ENCODE assay signal across 8 cellular contexts in genomic region chr2:187842978-187843847, GRCh38.
A peak's percentile ranks its signal among the peaks of the same experiment; 100 is the strongest.
DNase-seq lines count a peak whose midpoint lies in the region; ATAC-seq and TF ChIP-seq lines count a peak whose summit lies in the region.

No MANE protein-coding gene starts in this region.

- 47 to 54% (median 48%) methylated on average over 8 of the region's 8 CpGs for WGBS in psoas muscle, 3 donors

- no TSS peak for BruUV-seq in Caco-2 (replicated peaks; lab: Mats Ljungman, UMichigan)

- H3K27ac ChIP-seq in RWPE1 (no peak overlapping the region), fibroblast of lung (ENCODE audit: insufficient read depth, low read length) (no peak overlapping the region), psoas muscle (no peak overlapping the region)

- H3K9me3 ChIP-seq in Caco-2 (no peaks in the 10 kb centered on the region), fibroblast of lung (ENCODE audit: control insufficient read depth, insufficient read depth, low read depth, low read length) (no peaks in the 10 kb centered on the region), psoas muscle (no peaks in the 10 kb centered on the region)

- no peak overlapping the region for H3K27ac Mint-ChIP-seq in Caco-2 (ENCODE audit: unreplicated experiment)

- H3K9ac ChIP-seq in fibroblast of lung (ENCODE audit: insufficient read depth, low read length): no peak overlapping the region

- no peak overlapping the region for H3K4me3 Mint-ChIP-seq in Caco-2 (ENCODE audit: unreplicated experiment)

- DNase-seq in Caco-2 (peak in 1 of 2 experiments; percentile 65), RWPE1 (ENCODE audit: low spot score) (peak; percentile 25), fibroblast of lung (ENCODE audit: low read depth in 2 of 2) (peak; percentile 70 to 86), psoas muscle (no peak)
- no peak for DNase-seq in activated naive CD4-positive, alpha-beta T cell treated with Interleukin-2 at 50 U/mL for 16 hours
- DNase-seq in stimulated activated CD4-positive, alpha-beta T cell treated with anti-CD3 and anti-CD28 coated beads, Interleukin-4, amount 100 ng/mL, for 24 hours: no peak

- no peaks in the 10 kb centered on the region for H3K36me3 Mint-ChIP-seq in Caco-2 (ENCODE audit: insufficient read depth, unreplicated experiment)

- peak; percentile 67 to 69 for TF ChIP-seq CTCF in Caco-2 (IDR thresholded peaks at IDR 0.05; ENCODE audit: insufficient read depth in 1 of 2, low read depth in 1 of 2, low read length in 1 of 2, severe bottlenecking in 1 of 2, unreplicated experiment in 1 of 2)
- peak; percentile 48 for TF ChIP-seq CTCF in RWPE1 (conservative IDR thresholded peaks at IDR 0.05; ENCODE audit: low read depth)
- peak; percentile 56 to 60 for TF ChIP-seq CTCF in fibroblast of lung (conservative IDR thresholded peaks at IDR 0.05 in 1 of 2, IDR thresholded peaks at IDR 0.05 in 1 of 2; ENCODE audit: low read depth in 1 of 2, low read length in 2 of 2)
- TF ChIP-seq CTCF in psoas muscle (IDR thresholded peaks at IDR 0.05): peak; percentile 61

- TF ChIP-seq EP300 in Ishikawa (IDR thresholded peaks at IDR 0.05; ENCODE audit: borderline replicate concordance): no peak

- TF ChIP-seq RAD21 in Ishikawa (IDR thresholded peaks at IDR 0.05; ENCODE audit: low read depth): peak; percentile 82

- H3K4me3 ChIP-seq in Caco-2 (ENCODE audit: low read depth, low read length) (no peak overlapping the region), fibroblast of lung (replicated peaks in 1 of 4; ENCODE audit: control extremely low read depth in 1 of 4, insufficient read depth in 1 of 4, low read depth in 3 of 4, low read length in 4 of 4) (no peak overlapping the region), psoas muscle (no peak overlapping the region)

- no peaks in the 10 kb centered on the region for H3K9me3 Mint-ChIP-seq in Caco-2 (ENCODE audit: unreplicated experiment)

- H3K27me3 ChIP-seq in Caco-2 (replicated peaks; ENCODE audit: control insufficient read depth, insufficient read depth, low read length) (no peaks in the 10 kb centered on the region), fibroblast of lung (ENCODE audit: control insufficient read depth, insufficient read depth, low read length) (no peaks in the 10 kb centered on the region), psoas muscle (ENCODE audit: insufficient read depth in 3 of 3, low read length in 2 of 3) (no peaks in the 10 kb centered on the region)

- no peaks in the 10 kb centered on the region for H3K79me2 ChIP-seq in fibroblast of lung (ENCODE audit: control insufficient read depth, insufficient read depth, low read length)

- H3K36me3 ChIP-seq in Caco-2 (ENCODE audit: control insufficient read depth, insufficient read depth, low read length) (no peaks in the 10 kb centered on the region), fibroblast of lung (ENCODE audit: control insufficient read depth, insufficient read depth, low read length) (no peaks in the 10 kb centered on the region), psoas muscle (ENCODE audit: insufficient read depth in 1 of 2, low read depth in 1 of 2) (no peaks in the 10 kb centered on the region)

- CTCF ChIA-PET in Caco-2 (lab: Charles Lee) (interaction anchor here (0.8 to 1.7 kb wide), 4 partner anchors 12 to 343 kb away, joined by 4 to 15 read pairs (median 5); no protein-coding TSS in a partner anchor), RWPE1 (lab: Yijun Ruan, JAX) (interaction anchor here (0.5 to 1.5 kb wide), 9 partner anchors 20 to 1009 kb away, joined by 3 to 7 read pairs (median 3); no protein-coding TSS in a partner anchor)

- no peaks in the 10 kb centered on the region for H4K20me1 ChIP-seq in fibroblast of lung (ENCODE audit: control insufficient read depth, extremely low read depth, insufficient read depth, low read length)

- H3K27me3 Mint-ChIP-seq in Caco-2 (ENCODE audit: insufficient read depth, unreplicated experiment): no peaks in the 10 kb centered on the region

- H3K4me1 Mint-ChIP-seq in Caco-2 (ENCODE audit: low read depth, unreplicated experiment): peaks cover 7% of the 10 kb centered on the region

- H3K4me2 ChIP-seq in fibroblast of lung (ENCODE audit: extremely low read depth, insufficient read depth, low read length): no peak overlapping the region

- peak overlapping the region; percentile 12 for H2AFZ ChIP-seq in fibroblast of lung (ENCODE audit: low read length)

- POLR2A ChIA-PET in Caco-2 (lab: Charles Lee): no interaction called here
- POLR2A ChIA-PET in RWPE1 (lab: Yijun Ruan, JAX; ENCODE audit: low non-redundant PET): no interaction called here

- no peaks in the 10 kb centered on the region for H3K4me1 ChIP-seq in Caco-2
- H3K4me1 ChIP-seq in fibroblast of lung (ENCODE audit: control insufficient read depth, extremely low read depth, insufficient read depth, low read length): no peaks in the 10 kb centered on the region
- H3K4me1 ChIP-seq in psoas muscle: no peaks in the 10 kb centered on the region

- intact Hi-C loops in Caco-2 (cut with micrococcal nuclease; ENCODE audit: unreplicated experiment): loop anchor here (1.0 to 10.0 kb wide), 5 partner anchors 184 to 978 kb away; no protein-coding TSS in a partner anchor
- intact Hi-C loops in psoas muscle (cut with DNase I): loop anchor here (5.0 kb wide), 2 partner anchors 261 to 341 kb away; no protein-coding TSS in a partner anchor

- ATAC-seq in GM19395 (IDR thresholded peaks at IDR 0.05; ENCODE audit: unreplicated experiment): peak; percentile 78
- no peak for ATAC-seq in psoas muscle

TF ChIP-seq in Ishikawa, 13 proteins besides CTCF, POLR2A, EP300 and RAD21:
- TF ChIP-seq TEAD4 (IDR thresholded peaks at IDR 0.05): no peak
- TF ChIP-seq, protein P1, sequence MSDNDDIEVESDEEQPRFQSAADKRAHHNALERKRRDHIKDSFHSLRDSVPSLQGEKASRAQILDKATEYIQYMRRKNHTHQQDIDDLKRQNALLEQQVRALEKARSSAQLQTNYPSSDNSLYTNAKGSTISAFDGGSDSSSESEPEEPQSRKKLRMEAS (IDR thresholded peaks at IDR 0.05): no peak
- no peak for TF ChIP-seq USF1 (IDR thresholded peaks at IDR 0.05)
- TF ChIP-seq NFIC (IDR thresholded peaks at IDR 0.05): no peak
- TF ChIP-seq YY1 (IDR thresholded peaks at IDR 0.05; ENCODE audit: low read depth): no peak
- no peak for TF ChIP-seq TCF12 (IDR thresholded peaks at IDR 0.05; ENCODE audit: low read depth)
- TF ChIP-seq CEBPB (IDR thresholded peaks at IDR 0.05): no peak
- no peak for TF ChIP-seq CREB1 (IDR thresholded peaks at IDR 0.05; ENCODE audit: low read depth)
- TF ChIP-seq TAF1 (IDR thresholded peaks at IDR 0.05; ENCODE audit: low read depth): no peak
- no peak for TF ChIP-seq ZBTB7A (IDR thresholded peaks at IDR 0.05; ENCODE audit: low read depth)
- TF ChIP-seq, protein P2, sequence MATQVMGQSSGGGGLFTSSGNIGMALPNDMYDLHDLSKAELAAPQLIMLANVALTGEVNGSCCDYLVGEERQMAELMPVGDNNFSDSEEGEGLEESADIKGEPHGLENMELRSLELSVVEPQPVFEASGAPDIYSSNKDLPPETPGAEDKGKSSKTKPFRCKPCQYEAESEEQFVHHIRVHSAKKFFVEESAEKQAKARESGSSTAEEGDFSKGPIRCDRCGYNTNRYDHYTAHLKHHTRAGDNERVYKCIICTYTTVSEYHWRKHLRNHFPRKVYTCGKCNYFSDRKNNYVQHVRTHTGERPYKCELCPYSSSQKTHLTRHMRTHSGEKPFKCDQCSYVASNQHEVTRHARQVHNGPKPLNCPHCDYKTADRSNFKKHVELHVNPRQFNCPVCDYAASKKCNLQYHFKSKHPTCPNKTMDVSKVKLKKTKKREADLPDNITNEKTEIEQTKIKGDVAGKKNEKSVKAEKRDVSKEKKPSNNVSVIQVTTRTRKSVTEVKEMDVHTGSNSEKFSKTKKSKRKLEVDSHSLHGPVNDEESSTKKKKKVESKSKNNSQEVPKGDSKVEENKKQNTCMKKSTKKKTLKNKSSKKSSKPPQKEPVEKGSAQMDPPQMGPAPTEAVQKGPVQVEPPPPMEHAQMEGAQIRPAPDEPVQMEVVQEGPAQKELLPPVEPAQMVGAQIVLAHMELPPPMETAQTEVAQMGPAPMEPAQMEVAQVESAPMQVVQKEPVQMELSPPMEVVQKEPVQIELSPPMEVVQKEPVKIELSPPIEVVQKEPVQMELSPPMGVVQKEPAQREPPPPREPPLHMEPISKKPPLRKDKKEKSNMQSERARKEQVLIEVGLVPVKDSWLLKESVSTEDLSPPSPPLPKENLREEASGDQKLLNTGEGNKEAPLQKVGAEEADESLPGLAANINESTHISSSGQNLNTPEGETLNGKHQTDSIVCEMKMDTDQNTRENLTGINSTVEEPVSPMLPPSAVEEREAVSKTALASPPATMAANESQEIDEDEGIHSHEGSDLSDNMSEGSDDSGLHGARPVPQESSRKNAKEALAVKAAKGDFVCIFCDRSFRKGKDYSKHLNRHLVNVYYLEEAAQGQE (IDR thresholded peaks at IDR 0.05; ENCODE audit: low read depth): no peak
- TF ChIP-seq FOXM1 (IDR thresholded peaks at IDR 0.05; ENCODE audit: borderline replicate concordance, low read depth): no peak
- TF ChIP-seq EGR1 (IDR thresholded peaks at IDR 0.05): no peak

Comparison
In these comparisons a context has a peak if more than half of its experiments do, and no peak if none do; other contexts are left out.
1. DNase-seq: peak in RWPE1 (single experiment) and fibroblast of lung (2 of 2); none in psoas muscle (0 of 2), activated naive CD4-positive, alpha-beta T cell treated with Interleukin-2 at 50 U/mL for 16 hours (single experiment) and stimulated activated CD4-positive, alpha-beta T cell treated with anti-CD3 and anti-CD28 coated beads, Interleukin-4, amount 100 ng/mL, for 24 hours (single experiment).
2. Peak in every context shown above with its lines, with median percentiles within 50 percentile points of each other: CTCF ChIP-seq.